Comparison of ENCODE assay signal across 8 cellular contexts in the genomic region with DNA sequence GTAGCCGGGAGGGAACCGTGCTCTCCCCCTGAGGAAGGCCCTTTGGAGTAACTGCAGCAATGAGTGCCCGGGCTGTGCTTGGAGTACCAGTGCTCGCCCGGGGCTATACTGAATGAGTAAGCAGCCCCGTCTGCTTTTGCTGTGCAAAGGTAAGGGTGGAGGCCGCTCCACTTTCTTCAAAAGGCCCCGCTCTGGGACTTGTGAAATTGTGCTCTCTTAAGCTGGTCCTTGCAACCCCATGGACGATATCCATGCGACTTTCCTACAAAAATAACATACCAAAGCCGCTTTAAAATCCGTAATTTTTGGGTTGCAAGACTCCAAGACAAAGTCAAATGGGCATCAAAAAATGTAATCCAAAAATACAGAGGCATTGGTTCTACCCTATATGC. TPM values are rescaled to one million over a fixed set of nuclear protein-coding genes. Genes with fewer than 3 reads are reported as not detected.
A peak's percentile ranks its signal among the peaks of the same experiment; 100 is the strongest.
DNase-seq lines count a peak whose midpoint lies in the region; ATAC-seq and TF ChIP-seq lines count a peak whose summit lies in the region.

No MANE protein-coding gene starts in this region.

- H3K27ac Mint-ChIP-seq in endothelial cell (ENCODE audit: unreplicated experiment): no peak overlapping the region

- H3K36me3 Mint-ChIP-seq in endothelial cell (ENCODE audit: low read depth, unreplicated experiment): no peaks in the 10 kb centered on the region

- H3K4me1 ChIP-seq in iPS DF 6.9 (ENCODE audit: control insufficient read depth, insufficient read depth, low read length) (peaks cover 7% of the 10 kb centered on the region; the same call in 1 of the 2 replicates), spleen (peaks cover 36 to 97% (median 70%) of the 10 kb centered on the region in 6 donors)

- no peaks in the 10 kb centered on the region for H3K9me3 Mint-ChIP-seq in endothelial cell (ENCODE audit: unreplicated experiment)

- H3K36me3 ChIP-seq in iPS DF 6.9 (ENCODE audit: control insufficient read depth, insufficient read depth, low read length): no peaks in the 10 kb centered on the region
- H3K36me3 ChIP-seq in spleen: no peaks in the 10 kb centered on the region

- TF ChIP-seq CTCF in spleen (IDR thresholded peaks at IDR 0.05 in 8 of 11, conservative IDR thresholded peaks at IDR 0.05 in 3 of 11): no peak
- TF ChIP-seq CTCF in endothelial cell (IDR thresholded peaks at IDR 0.05; ENCODE audit: unreplicated experiment): no peak

- intact Hi-C loops in spleen (cut with DNase I; ENCODE audit: low total_unique reads): no loop called here

- ATAC-seq in GM18498 (IDR thresholded peaks at IDR 0.05; ENCODE audit: unreplicated experiment) (peak; percentile 29), HG03442 (IDR thresholded peaks at IDR 0.05; ENCODE audit: unreplicated experiment) (peak; percentile 25)

- H3K4me1 Mint-ChIP-seq in endothelial cell (ENCODE audit: unreplicated experiment): peaks cover 20% of the 10 kb centered on the region

- no CpG with 5 or more reads among the region's 12 CpGs for WGBS in iPS DF 6.9 (ENCODE audit: insufficient coverage, insufficient read length)
- WGBS in spleen, 5 donors: 55 to 73% (median 63%) methylated on average over 12 of the region's 12 CpGs

- no peaks in the 10 kb centered on the region for H3K27me3 ChIP-seq in iPS DF 6.9 (ENCODE audit: control insufficient read depth, insufficient read depth, low read length)
- H3K27me3 ChIP-seq in spleen (replicated peaks in 1 of 7): no peaks in the 10 kb centered on the region

- H3K27me3 Mint-ChIP-seq in endothelial cell (ENCODE audit: unreplicated experiment): peaks cover 10% of the 10 kb centered on the region

- no peak overlapping the region for H3K4me3 Mint-ChIP-seq in endothelial cell (ENCODE audit: unreplicated experiment)

- no peaks in the 10 kb centered on the region for H3K9me3 ChIP-seq in iPS DF 6.9 (ENCODE audit: control insufficient read depth, insufficient read depth, low read length)
- H3K9me3 ChIP-seq in spleen: no peaks in the 10 kb centered on the region

- no peak overlapping the region for H3K27ac ChIP-seq in iPS DF 6.9 (ENCODE audit: low read length)
- peak overlapping the region; percentile 1 to 93 (median 89) for H3K27ac ChIP-seq in spleen

- no peak for TF ChIP-seq POLR2A in spleen (IDR thresholded peaks at IDR 0.05)

- H3K4me3 ChIP-seq in iPS DF 6.9 (ENCODE audit: low read length) (peak overlapping the region; percentile 56; the same call in 1 of the 2 replicates), spleen (peak overlapping the region; percentile 41 to 86 (median 60))

- DNase-seq in activated naive CD4-positive, alpha-beta T cell (lab: John Stamatoyannopoulos, UW): peak in 3 of 4 experiments; percentile 3 to 21 (median 18)
- no peak for DNase-seq in iPS DF 6.9 (ENCODE audit: low read depth, low spot score)
- peak; percentile 79 for DNase-seq in spleen
- DNase-seq in NCI-H774 (lab: John Stamatoyannopoulos, UW): no peak
- DNase-seq in endothelial cell (ENCODE audit: low spot score): no peak
- DNase-seq in glomerular visceral epithelial cell (ENCODE audit: extremely low spot score): no peak

RNA-seq across cellular contexts. Expression of a gene that starts 0.6 kb away (rescaled TPM):
- total RNA-seq in spleen (100 to 1,000 TPM in 4 of 7 donors, 10 to 100 TPM in 3; 71.1 to 113 (median 102) TPM), endothelial cell (ENCODE audit: unreplicated experiment) (7.9 TPM)
- 100 to 1,000 TPM in 2 of 3 donors, 10 to 100 TPM in 1; 91.9 to 123 (median 100) TPM for polyA plus RNA-seq in spleen

Comparison
In these comparisons a context has a peak if more than half of its experiments do, and no peak if none do; other contexts are left out.
1. DNase-seq: peak in activated naive CD4-positive, alpha-beta T cell (3 of 4) and spleen (single experiment); none in iPS DF 6.9 (single experiment), NCI-H774 (single experiment), endothelial cell (single experiment) and glomerular visceral epithelial cell (single experiment).